ENCODE assay signal across 1 cellular context in the genomic region with DNA sequence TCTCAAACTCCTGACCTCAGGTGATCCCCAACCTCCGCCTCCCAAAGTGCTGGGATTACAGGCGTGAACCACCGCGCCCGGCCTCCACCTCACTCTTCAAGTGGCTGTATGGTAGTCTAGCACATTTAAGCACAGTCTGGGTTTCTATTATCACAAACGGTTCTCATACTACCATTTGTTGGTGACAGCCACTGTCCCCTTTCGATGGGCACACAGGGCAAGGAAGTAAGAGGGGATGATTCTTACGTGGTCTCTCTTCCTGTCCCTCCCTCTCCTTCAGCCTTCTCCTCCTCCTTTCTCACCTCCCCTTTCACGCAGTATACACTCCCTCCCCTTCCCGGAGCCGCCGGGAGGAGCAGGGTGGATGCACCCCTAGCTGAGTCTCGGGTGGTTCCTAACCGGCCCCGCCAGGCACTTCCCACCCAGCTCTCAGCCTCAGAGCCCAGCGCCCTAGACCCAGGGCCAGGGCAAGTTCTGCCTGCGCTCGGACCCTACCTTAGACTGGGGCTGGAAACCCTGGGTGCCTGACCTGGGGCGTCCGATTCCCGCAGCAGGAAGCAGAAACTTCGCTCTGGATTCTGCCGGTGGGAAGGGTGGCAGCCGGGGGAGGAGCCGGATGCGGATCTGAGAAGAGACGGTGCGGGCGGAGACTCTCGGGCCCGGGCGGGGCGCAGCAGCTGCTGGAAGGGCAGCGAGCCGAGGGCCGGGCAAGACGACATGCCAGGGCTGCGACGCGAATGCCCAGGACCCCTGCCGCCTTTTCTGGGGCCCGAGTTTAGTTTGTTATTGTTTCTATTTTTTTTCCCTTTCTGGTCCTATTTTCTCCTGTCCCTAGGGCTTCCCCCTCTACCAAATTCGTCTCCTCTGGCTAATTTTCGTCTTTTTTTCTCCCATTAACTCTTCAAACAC.
A peak's percentile ranks its signal among the peaks of the same experiment; 100 is the strongest.
TF ChIP-seq lines count a peak whose summit lies in the region.

A gene (minus strand): TSS at position 626 of the 909 bp plus-strand sequence. CDS start 5,062 bp downstream, outside the sequence.

TF ChIP-seq in HepG2, 621 proteins besides CTCF, POLR2A, EP300 and RAD21 (continued from another document and continues in another):
- TF ChIP-seq, protein P1, sequence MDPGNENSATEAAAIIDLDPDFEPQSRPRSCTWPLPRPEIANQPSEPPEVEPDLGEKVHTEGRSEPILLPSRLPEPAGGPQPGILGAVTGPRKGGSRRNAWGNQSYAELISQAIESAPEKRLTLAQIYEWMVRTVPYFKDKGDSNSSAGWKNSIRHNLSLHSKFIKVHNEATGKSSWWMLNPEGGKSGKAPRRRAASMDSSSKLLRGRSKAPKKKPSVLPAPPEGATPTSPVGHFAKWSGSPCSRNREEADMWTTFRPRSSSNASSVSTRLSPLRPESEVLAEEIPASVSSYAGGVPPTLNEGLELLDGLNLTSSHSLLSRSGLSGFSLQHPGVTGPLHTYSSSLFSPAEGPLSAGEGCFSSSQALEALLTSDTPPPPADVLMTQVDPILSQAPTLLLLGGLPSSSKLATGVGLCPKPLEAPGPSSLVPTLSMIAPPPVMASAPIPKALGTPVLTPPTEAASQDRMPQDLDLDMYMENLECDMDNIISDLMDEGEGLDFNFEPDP (CRISPR knock-in tag; conservative IDR thresholded peaks at IDR 0.05) = no peak
- peak; percentile 89 for TF ChIP-seq POLR2AphosphoS5 (IDR thresholded peaks at IDR 0.05; ENCODE audit: low read depth, low read length)
- no peak for TF ChIP-seq ZFP62 (CRISPR knock-in tag; IDR thresholded peaks at IDR 0.05)
- TF ChIP-seq STAG1 (CRISPR knock-in tag; IDR thresholded peaks at IDR 0.05) = no peak
- peak; percentile 75; the same call in 1 of the 2 replicates for TF ChIP-seq ZFP36L1 (CRISPR knock-in tag; IDR thresholded peaks at IDR 0.05)
- TF ChIP-seq ZNF124 (CRISPR knock-in tag; IDR thresholded peaks at IDR 0.05) = no peak
- TF ChIP-seq, protein P2, sequence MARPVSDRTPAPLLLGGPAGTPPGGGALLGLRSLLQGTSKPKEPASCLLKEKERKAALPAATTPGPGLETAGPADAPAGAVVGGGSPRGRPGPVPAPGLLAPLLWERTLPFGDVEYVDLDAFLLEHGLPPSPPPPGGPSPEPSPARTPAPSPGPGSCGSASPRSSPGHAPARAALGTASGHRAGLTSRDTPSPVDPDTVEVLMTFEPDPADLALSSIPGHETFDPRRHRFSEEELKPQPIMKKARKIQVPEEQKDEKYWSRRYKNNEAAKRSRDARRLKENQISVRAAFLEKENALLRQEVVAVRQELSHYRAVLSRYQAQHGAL (CRISPR knock-in tag; IDR thresholded peaks at IDR 0.05; ENCODE audit: not compliant biosample characterization) = peak; percentile 28
- TF ChIP-seq ARHGAP35 (CRISPR knock-in tag; IDR thresholded peaks at IDR 0.05; ENCODE audit: borderline replicate concordance) = 0 out of 2 replicates have a peak, but pooled peaks have one; percentile 14
- no peak for TF ChIP-seq KLF13 (CRISPR knock-in tag; IDR thresholded peaks at IDR 0.05)
- TF ChIP-seq, protein P3, sequence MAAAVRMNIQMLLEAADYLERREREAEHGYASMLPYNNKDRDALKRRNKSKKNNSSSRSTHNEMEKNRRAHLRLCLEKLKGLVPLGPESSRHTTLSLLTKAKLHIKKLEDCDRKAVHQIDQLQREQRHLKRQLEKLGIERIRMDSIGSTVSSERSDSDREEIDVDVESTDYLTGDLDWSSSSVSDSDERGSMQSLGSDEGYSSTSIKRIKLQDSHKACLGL (CRISPR knock-in tag; IDR thresholded peaks at IDR 0.05) = peak; percentile 83; the same call in 1 of the 2 replicates
- TF ChIP-seq GFI1 (CRISPR knock-in tag; IDR thresholded peaks at IDR 0.05; ENCODE audit: borderline replicate concordance) = peak; percentile 78; the same call in 1 of the 2 replicates
- TF ChIP-seq ZNF550 (CRISPR knock-in tag; IDR thresholded peaks at IDR 0.05; ENCODE audit: borderline replicate concordance) = no peak
- no peak; the same call in 1 of the 2 replicates for TF ChIP-seq AKAP8 (CRISPR knock-in tag; IDR thresholded peaks at IDR 0.05)
- TF ChIP-seq, protein P4, sequence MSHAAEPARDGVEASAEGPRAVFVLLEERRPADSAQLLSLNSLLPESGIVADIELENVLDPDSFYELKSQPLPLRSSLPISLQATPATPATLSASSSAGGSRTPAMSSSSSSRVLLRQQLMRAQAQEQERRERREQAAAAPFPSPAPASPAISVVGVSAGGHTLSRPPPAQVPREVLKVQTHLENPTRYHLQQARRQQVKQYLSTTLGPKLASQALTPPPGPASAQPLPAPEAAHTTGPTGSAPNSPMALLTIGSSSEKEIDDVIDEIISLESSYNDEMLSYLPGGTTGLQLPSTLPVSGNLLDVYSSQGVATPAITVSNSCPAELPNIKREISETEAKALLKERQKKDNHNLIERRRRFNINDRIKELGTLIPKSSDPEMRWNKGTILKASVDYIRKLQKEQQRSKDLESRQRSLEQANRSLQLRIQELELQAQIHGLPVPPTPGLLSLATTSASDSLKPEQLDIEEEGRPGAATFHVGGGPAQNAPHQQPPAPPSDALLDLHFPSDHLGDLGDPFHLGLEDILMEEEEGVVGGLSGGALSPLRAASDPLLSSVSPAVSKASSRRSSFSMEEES (CRISPR knock-in tag; IDR thresholded peaks at IDR 0.05) = no peak
- TF ChIP-seq ZNF430 (CRISPR knock-in tag; IDR thresholded peaks at IDR 0.05) = no peak
- no peak for TF ChIP-seq ZFP82 (CRISPR knock-in tag; IDR thresholded peaks at IDR 0.05; ENCODE audit: borderline replicate concordance)
- TF ChIP-seq KDM2A (CRISPR knock-in tag; IDR thresholded peaks at IDR 0.05; ENCODE audit: borderline replicate concordance, low read depth) = peak; percentile 83
- peak; percentile 74 for TF ChIP-seq MED13 (CRISPR knock-in tag; IDR thresholded peaks at IDR 0.05)
- TF ChIP-seq NAIF1 (CRISPR knock-in tag; IDR thresholded peaks at IDR 0.05; ENCODE audit: borderline replicate concordance) = 0 out of 2 replicates have a peak, but pooled peaks have one; percentile 8
- TF ChIP-seq, protein P5, sequence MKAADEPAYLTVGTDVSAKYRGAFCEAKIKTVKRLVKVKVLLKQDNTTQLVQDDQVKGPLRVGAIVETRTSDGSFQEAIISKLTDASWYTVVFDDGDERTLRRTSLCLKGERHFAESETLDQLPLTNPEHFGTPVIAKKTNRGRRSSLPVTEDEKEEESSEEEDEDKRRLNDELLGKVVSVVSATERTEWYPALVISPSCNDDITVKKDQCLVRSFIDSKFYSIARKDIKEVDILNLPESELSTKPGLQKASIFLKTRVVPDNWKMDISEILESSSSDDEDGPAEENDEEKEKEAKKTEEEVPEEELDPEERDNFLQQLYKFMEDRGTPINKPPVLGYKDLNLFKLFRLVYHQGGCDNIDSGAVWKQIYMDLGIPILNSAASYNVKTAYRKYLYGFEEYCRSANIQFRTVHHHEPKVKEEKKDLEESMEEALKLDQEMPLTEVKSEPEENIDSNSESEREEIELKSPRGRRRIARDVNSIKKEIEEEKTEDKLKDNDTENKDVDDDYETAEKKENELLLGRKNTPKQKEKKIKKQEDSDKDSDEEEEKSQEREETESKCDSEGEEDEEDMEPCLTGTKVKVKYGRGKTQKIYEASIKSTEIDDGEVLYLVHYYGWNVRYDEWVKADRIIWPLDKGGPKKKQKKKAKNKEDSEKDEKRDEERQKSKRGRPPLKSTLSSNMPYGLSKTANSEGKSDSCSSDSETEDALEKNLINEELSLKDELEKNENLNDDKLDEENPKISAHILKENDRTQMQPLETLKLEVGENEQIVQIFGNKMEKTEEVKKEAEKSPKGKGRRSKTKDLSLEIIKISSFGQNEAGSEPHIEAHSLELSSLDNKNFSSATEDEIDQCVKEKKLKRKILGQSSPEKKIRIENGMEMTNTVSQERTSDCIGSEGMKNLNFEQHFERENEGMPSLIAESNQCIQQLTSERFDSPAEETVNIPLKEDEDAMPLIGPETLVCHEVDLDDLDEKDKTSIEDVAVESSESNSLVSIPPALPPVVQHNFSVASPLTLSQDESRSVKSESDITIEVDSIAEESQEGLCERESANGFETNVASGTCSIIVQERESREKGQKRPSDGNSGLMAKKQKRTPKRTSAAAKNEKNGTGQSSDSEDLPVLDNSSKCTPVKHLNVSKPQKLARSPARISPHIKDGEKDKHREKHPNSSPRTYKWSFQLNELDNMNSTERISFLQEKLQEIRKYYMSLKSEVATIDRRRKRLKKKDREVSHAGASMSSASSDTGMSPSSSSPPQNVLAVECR (CRISPR knock-in tag; IDR thresholded peaks at IDR 0.05; ENCODE audit: borderline replicate concordance) = peak; percentile 93
- TF ChIP-seq, protein P6, sequence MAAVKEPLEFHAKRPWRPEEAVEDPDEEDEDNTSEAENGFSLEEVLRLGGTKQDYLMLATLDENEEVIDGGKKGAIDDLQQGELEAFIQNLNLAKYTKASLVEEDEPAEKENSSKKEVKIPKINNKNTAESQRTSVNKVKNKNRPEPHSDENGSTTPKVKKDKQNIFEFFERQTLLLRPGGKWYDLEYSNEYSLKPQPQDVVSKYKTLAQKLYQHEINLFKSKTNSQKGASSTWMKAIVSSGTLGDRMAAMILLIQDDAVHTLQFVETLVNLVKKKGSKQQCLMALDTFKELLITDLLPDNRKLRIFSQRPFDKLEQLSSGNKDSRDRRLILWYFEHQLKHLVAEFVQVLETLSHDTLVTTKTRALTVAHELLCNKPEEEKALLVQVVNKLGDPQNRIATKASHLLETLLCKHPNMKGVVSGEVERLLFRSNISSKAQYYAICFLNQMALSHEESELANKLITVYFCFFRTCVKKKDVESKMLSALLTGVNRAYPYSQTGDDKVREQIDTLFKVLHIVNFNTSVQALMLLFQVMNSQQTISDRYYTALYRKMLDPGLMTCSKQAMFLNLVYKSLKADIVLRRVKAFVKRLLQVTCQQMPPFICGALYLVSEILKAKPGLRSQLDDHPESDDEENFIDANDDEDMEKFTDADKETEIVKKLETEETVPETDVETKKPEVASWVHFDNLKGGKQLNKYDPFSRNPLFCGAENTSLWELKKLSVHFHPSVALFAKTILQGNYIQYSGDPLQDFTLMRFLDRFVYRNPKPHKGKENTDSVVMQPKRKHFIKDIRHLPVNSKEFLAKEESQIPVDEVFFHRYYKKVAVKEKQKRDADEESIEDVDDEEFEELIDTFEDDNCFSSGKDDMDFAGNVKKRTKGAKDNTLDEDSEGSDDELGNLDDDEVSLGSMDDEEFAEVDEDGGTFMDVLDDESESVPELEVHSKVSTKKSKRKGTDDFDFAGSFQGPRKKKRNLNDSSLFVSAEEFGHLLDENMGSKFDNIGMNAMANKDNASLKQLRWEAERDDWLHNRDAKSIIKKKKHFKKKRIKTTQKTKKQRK (IDR thresholded peaks at IDR 0.05; ENCODE audit: low read length) = no peak
- TF ChIP-seq ZNF850 (CRISPR knock-in tag; conservative IDR thresholded peaks at IDR 0.05) = no peak
- peak; percentile 90 for TF ChIP-seq ERF (CRISPR knock-in tag; IDR thresholded peaks at IDR 0.05)
- no peak for TF ChIP-seq ZNF3 (CRISPR knock-in tag; IDR thresholded peaks at IDR 0.05)
- TF ChIP-seq, protein P7, sequence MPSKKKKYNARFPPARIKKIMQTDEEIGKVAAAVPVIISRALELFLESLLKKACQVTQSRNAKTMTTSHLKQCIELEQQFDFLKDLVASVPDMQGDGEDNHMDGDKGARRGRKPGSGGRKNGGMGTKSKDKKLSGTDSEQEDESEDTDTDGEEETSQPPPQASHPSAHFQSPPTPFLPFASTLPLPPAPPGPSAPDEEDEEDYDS (CRISPR knock-in tag; IDR thresholded peaks at IDR 0.05) = peak; percentile 64; the same call in 1 of the 2 replicates
- peak; percentile 93 for TF ChIP-seq ZNF761 (CRISPR knock-in tag; conservative IDR thresholded peaks at IDR 0.05)
- TF ChIP-seq PLRG1 (conservative IDR thresholded peaks at IDR 0.05) = no peak
- TF ChIP-seq CCDC6 (CRISPR knock-in tag; IDR thresholded peaks at IDR 0.05) = peak; percentile 88
- TF ChIP-seq, protein P8, sequence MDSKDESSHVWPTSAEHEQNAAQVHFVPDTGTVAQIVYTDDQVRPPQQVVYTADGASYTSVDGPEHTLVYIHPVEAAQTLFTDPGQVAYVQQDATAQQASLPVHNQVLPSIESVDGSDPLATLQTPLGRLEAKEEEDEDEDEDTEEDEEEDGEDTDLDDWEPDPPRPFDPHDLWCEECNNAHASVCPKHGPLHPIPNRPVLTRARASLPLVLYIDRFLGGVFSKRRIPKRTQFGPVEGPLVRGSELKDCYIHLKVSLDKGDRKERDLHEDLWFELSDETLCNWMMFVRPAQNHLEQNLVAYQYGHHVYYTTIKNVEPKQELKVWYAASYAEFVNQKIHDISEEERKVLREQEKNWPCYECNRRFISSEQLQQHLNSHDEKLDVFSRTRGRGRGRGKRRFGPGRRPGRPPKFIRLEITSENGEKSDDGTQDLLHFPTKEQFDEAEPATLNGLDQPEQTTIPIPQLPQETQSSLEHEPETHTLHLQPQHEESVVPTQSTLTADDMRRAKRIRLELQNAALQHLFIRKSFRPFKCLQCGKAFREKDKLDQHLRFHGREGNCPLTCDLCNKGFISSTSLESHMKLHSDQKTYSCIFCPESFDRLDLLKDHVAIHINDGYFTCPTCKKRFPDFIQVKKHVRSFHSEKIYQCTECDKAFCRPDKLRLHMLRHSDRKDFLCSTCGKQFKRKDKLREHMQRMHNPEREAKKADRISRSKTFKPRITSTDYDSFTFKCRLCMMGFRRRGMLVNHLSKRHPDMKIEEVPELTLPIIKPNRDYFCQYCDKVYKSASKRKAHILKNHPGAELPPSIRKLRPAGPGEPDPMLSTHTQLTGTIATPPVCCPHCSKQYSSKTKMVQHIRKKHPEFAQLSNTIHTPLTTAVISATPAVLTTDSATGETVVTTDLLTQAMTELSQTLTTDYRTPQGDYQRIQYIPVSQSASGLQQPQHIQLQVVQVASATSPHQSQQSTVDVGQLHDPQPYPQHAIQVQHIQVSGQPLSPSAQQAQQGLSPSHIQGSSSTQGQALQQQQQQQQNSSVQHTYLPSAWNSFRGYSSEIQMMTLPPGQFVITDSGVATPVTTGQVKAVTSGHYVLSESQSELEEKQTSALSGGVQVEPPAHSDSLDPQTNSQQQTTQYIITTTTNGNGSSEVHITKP (CRISPR knock-in tag; IDR thresholded peaks at IDR 0.05; ENCODE audit: low read depth) = peak; percentile 71
- no peak for TF ChIP-seq ZNF577 (CRISPR knock-in tag; IDR thresholded peaks at IDR 0.05; ENCODE audit: borderline replicate concordance, low read depth)
- no peak for TF ChIP-seq NFE2 (CRISPR knock-in tag; IDR thresholded peaks at IDR 0.05)
- TF ChIP-seq NBN (conservative IDR thresholded peaks at IDR 0.05) = no peak
- TF ChIP-seq, protein P9, sequence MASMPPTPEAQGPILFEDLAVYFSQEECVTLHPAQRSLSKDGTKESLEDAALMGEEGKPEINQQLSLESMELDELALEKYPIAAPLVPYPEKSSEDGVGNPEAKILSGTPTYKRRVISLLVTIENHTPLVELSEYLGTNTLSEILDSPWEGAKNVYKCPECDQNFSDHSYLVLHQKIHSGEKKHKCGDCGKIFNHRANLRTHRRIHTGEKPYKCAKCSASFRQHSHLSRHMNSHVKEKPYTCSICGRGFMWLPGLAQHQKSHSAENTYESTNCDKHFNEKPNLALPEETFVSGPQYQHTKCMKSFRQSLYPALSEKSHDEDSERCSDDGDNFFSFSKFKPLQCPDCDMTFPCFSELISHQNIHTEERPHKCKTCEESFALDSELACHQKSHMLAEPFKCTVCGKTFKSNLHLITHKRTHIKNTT (CRISPR knock-in tag; IDR thresholded peaks at IDR 0.05) = no peak
- TF ChIP-seq ELF4 (CRISPR knock-in tag; IDR thresholded peaks at IDR 0.05; ENCODE audit: borderline replicate concordance) = peak; percentile 33; the same call in 1 of the 2 replicates
- peak; percentile 59; the same call in 1 of the 2 replicates for TF ChIP-seq ZNF747 (CRISPR knock-in tag; IDR thresholded peaks at IDR 0.05; ENCODE audit: borderline replicate concordance)
- TF ChIP-seq ZNF335 (CRISPR knock-in tag; IDR thresholded peaks at IDR 0.05) = peak; percentile 92
- peak; percentile 33; the same call in 1 of the 2 replicates for TF ChIP-seq ZNF614 (CRISPR knock-in tag; IDR thresholded peaks at IDR 0.05; ENCODE audit: borderline replicate concordance)
- peak; percentile 62 for TF ChIP-seq ZNF230 (CRISPR knock-in tag; IDR thresholded peaks at IDR 0.05)
- TF ChIP-seq SAP130 (CRISPR knock-in tag; IDR thresholded peaks at IDR 0.05; ENCODE audit: low read depth) = peak; percentile 91
